Comparison of ENCODE assay signal across 14 cellular contexts in the genomic region with DNA sequence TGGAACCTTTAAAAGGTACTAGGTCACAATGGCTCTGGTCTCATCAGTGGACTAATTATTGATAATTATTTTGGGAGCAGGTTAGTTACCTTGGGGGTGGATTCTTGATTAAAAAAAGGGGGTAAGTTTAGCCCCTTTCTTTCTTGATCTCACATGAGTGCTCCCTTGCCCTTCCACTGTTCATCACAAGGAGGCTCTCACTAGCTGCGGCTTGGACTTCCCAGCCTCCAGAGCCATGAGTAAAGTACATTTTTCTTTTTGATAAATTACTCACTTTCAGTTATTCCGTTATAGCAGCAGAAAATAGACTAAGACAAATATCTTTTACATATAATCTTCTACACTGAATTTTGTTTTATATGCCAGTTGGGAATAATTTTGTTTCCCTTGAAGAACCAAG.
A peak's percentile ranks its signal among the peaks of the same experiment; 100 is the strongest.
DNase-seq lines count a peak whose midpoint lies in the region; ATAC-seq and TF ChIP-seq lines count a peak whose summit lies in the region.
"Had no signal": no experiment of that assay in that cellular context is flagged by ENCODE, and none has a peak within 500 bp of the region (broad histone marks: within the 10 kb centered on the region; RNA-seq: fewer than 3 reads in every experiment).

No MANE protein-coding gene starts in this region.

- no peak overlapping the region for H2AFZ ChIP-seq in HCT116 (ENCODE audit: low read depth, low read length, poor library complexity, severe bottlenecking)
- H2AFZ ChIP-seq: PC-9 had no signal

- H3K4me3 ChIP-seq in HCT116 (replicated peaks in 1 of 2; ENCODE audit: low read depth in 1 of 2, low read length in 2 of 2), result no peak overlapping the region
- H3K4me3 ChIP-seq in astrocyte of the spinal cord (ENCODE audit: low read depth, low read length), result no peak overlapping the region
- H3K4me3 ChIP-seq in mesendoderm (ENCODE audit: low read length), result no peak overlapping the region
- no peak overlapping the region for H3K4me3 ChIP-seq in naive thymus-derived CD4-positive, alpha-beta T cell (ENCODE audit: low read length)
- H3K4me3 ChIP-seq in uterus, result no peak overlapping the region
- H3K4me3 ChIP-seq: BLaER1 treated with 17β-estradiol and CSF1 and Interleukin-3, amounts not matched to agents 10 nM and 100 nM; PC-9 had no signal

- no peak overlapping the region for H3K4ac ChIP-seq in mesendoderm (ENCODE audit: low read depth, low read length)

- no peak overlapping the region for H2AK5ac ChIP-seq in mesendoderm (ENCODE audit: low read length)

- no TSS peak for BruUV-seq in HCT116 (replicated peaks; lab: Mats Ljungman, UMichigan)

- no peak overlapping the region for H4K5ac ChIP-seq in mesendoderm (ENCODE audit: low read length)

- TF ChIP-seq CTCF in C4-2B (conservative IDR thresholded peaks at IDR 0.05) (peak; percentile 43), HCT116 (IDR thresholded peaks at IDR 0.05 in 2 of 3, conservative IDR thresholded peaks at IDR 0.05 in 1 of 3; ENCODE audit: borderline replicate concordance in 1 of 3, insufficient read depth in 1 of 3, low read depth in 2 of 3, low read length in 2 of 3) (no peak), astrocyte of the spinal cord (IDR thresholded peaks at IDR 0.05; ENCODE audit: low read depth, low read length) (peak; percentile 4), uterus (IDR thresholded peaks at IDR 0.05) (no peak)

- POLR2A ChIA-PET in HCT116 (lab: Charles Lee), result no interaction called here
- POLR2A ChIA-PET in naive thymus-derived CD4-positive, alpha-beta T cell (lab: Charles Lee), result no interaction called here

- H3K79me2 ChIP-seq in HCT116 (ENCODE audit: insufficient read depth, low read length) (no peaks in the 10 kb centered on the region), mesendoderm (ENCODE audit: control insufficient read depth, insufficient read depth, low read length) (no peaks in the 10 kb centered on the region)

- H3K9me3 ChIP-seq in HCT116 (ENCODE audit: control insufficient read depth in 1 of 2, insufficient read depth in 1 of 2, low read depth in 1 of 2, low read length in 2 of 2) (no peaks in the 10 kb centered on the region), uterus (no peaks in the 10 kb centered on the region)
- no peaks in the 10 kb centered on the region for H3K9me3 ChIP-seq in naive thymus-derived CD4-positive, alpha-beta T cell (ENCODE audit: control insufficient read depth in 2 of 3, low read length in 3 of 3)
- H3K9me3 ChIP-seq: BLaER1 treated with 17β-estradiol and CSF1 and Interleukin-3, amounts not matched to agents 10 nM and 100 nM had no signal

- in situ Hi-C loops in astrocyte of the spinal cord (cut with HindIII; ENCODE audit: low sequenced_read_pairs), result no loop called here

- no peaks in the 10 kb centered on the region for H3K27me3 ChIP-seq in HCT116 (ENCODE audit: insufficient read depth, low read length)
- no peaks in the 10 kb centered on the region for H3K27me3 ChIP-seq in mesendoderm (ENCODE audit: insufficient read depth, low read length, poor library complexity)
- no peaks in the 10 kb centered on the region for H3K27me3 ChIP-seq in naive thymus-derived CD4-positive, alpha-beta T cell (ENCODE audit: control insufficient read depth in 2 of 2, insufficient read depth in 2 of 2, low read length in 2 of 2)
- no peaks in the 10 kb centered on the region for H3K27me3 ChIP-seq in uterus
- H3K27me3 ChIP-seq: BLaER1 treated with 17β-estradiol and CSF1 and Interleukin-3, amounts not matched to agents 10 nM and 100 nM had no signal

- no peak overlapping the region for H2BK15ac ChIP-seq in mesendoderm (replicated peaks; ENCODE audit: low read depth)

- no peaks in the 10 kb centered on the region for H3K9me2 ChIP-seq in HCT116 (ENCODE audit: insufficient read depth)

- no peak overlapping the region for H3K4me3 Mint-ChIP-seq in naive thymus-derived CD4-positive, alpha-beta T cell

- no peak overlapping the region for H2BK5ac ChIP-seq in mesendoderm (ENCODE audit: low read length)

- no peak overlapping the region for H3K27ac Mint-ChIP-seq in naive thymus-derived CD4-positive, alpha-beta T cell

- H3K23ac ChIP-seq in mesendoderm (ENCODE audit: low read length), result no peak overlapping the region

- H3K4me2 ChIP-seq in HCT116 (ENCODE audit: low read length) (no peak overlapping the region), mesendoderm (ENCODE audit: low read length) (no peak overlapping the region)
- H3K4me2 ChIP-seq: BLaER1 treated with 17β-estradiol and CSF1 and Interleukin-3, amounts not matched to agents 10 nM and 100 nM; PC-9 had no signal

- H3K36me3 ChIP-seq in HCT116 (ENCODE audit: control insufficient read depth in 1 of 2, insufficient read depth in 2 of 2, low read length in 2 of 2) (no peaks in the 10 kb centered on the region), mesendoderm (ENCODE audit: control insufficient read depth, insufficient read depth, low read length) (no peaks in the 10 kb centered on the region), uterus (no peaks in the 10 kb centered on the region)
- H3K36me3 ChIP-seq in naive thymus-derived CD4-positive, alpha-beta T cell (ENCODE audit: control insufficient read depth in 2 of 3, insufficient read depth in 3 of 3, low read length in 3 of 3), result no peaks in the 10 kb centered on the region
- H3K36me3 ChIP-seq: BLaER1 treated with 17β-estradiol and CSF1 and Interleukin-3, amounts not matched to agents 10 nM and 100 nM had no signal

- CTCF ChIA-PET in HCT116 (lab: Charles Lee), result no interaction called here
- CTCF ChIA-PET in naive thymus-derived CD4-positive, alpha-beta T cell (lab: Charles Lee), result no interaction called here

- H3K18ac ChIP-seq in mesendoderm (ENCODE audit: low read length), result no peak overlapping the region

- peaks cover 0 to 2% (median 0%) of the 10 kb centered on the region in 7 donors for H3K4me1 Mint-ChIP-seq in naive thymus-derived CD4-positive, alpha-beta T cell

- WGBS in mesendoderm (ENCODE audit: extremely low coverage, insufficient coverage, low lambda C conversion rate), result no CpG with 5 or more reads among the region's 2 CpGs

- no peak overlapping the region for H4K8ac ChIP-seq in mesendoderm (ENCODE audit: low read depth, low read length)

- H3K4me1 ChIP-seq in HCT116 (ENCODE audit: control insufficient read depth in 1 of 2, insufficient read depth in 2 of 2, low read length in 2 of 2) (no peaks in the 10 kb centered on the region), mesendoderm (ENCODE audit: control insufficient read depth, low read depth, low read length) (no peaks in the 10 kb centered on the region), uterus (no peaks in the 10 kb centered on the region)
- no peaks in the 10 kb centered on the region for H3K4me1 ChIP-seq in naive thymus-derived CD4-positive, alpha-beta T cell (ENCODE audit: control insufficient read depth in 2 of 2, insufficient read depth in 2 of 2, low read length in 2 of 2)
- H3K4me1 ChIP-seq: BLaER1 treated with 17β-estradiol and CSF1 and Interleukin-3, amounts not matched to agents 10 nM and 100 nM had no signal

- H2BK120ac ChIP-seq in mesendoderm (ENCODE audit: low read depth, low read length), result no peak overlapping the region

- 0 out of 2 replicates have a peak, but pooled peaks have one; percentile 11 for TF ChIP-seq RAD21 in HCT116 (IDR thresholded peaks at IDR 0.05; ENCODE audit: low read depth)

- intact Hi-C loops in HCT116 (cut with micrococcal nuclease) (no loop called here), uterus (cut with DNase I; ENCODE audit: low total_unique reads) (no loop called here)
- intact Hi-C loops in naive thymus-derived CD4-positive, alpha-beta T cell (cut with micrococcal nuclease), result no loop called here

- H3K56ac ChIP-seq in mesendoderm (ENCODE audit: low read length), result no peak overlapping the region

- H3K27me3 Mint-ChIP-seq in naive thymus-derived CD4-positive, alpha-beta T cell, result no peaks in the 10 kb centered on the region

- peaks cover 0 to 8% (median 2%) of the 10 kb centered on the region in 11 donors for H3K9me3 Mint-ChIP-seq in naive thymus-derived CD4-positive, alpha-beta T cell

- H3K27ac ChIP-seq in C4-2B (no peak overlapping the region), HCT116 (ENCODE audit: low read depth, low read length) (no peak overlapping the region), mesendoderm (ENCODE audit: low read depth, low read length) (no peak overlapping the region), uterus (no peak overlapping the region)
- no peak overlapping the region for H3K27ac ChIP-seq in naive thymus-derived CD4-positive, alpha-beta T cell (ENCODE audit: low read depth, low read length)
- H3K27ac ChIP-seq: BLaER1 treated with 17β-estradiol and CSF1 and Interleukin-3, amounts not matched to agents 10 nM and 100 nM; PC-9 had no signal

- RAD21 ChIA-PET in HCT116 (lab: Charles Lee; ENCODE audit: low non-redundant PET in 1 of 2, low total read pairs in 2 of 2, uncharacterized antibody in 2 of 2, unreplicated experiment in 2 of 2), result no interaction called here

- H3K79me1 ChIP-seq in mesendoderm (ENCODE audit: low read length), result no peaks in the 10 kb centered on the region

- no peak for ATAC-seq in HCT116
- no peak for ATAC-seq in naive thymus-derived CD4-positive, alpha-beta T cell

- no peaks in the 10 kb centered on the region for H4K20me1 ChIP-seq in HCT116 (ENCODE audit: insufficient read depth)
- H4K20me1 ChIP-seq: BLaER1 treated with 17β-estradiol and CSF1 and Interleukin-3, amounts not matched to agents 10 nM and 100 nM had no signal

- TF ChIP-seq POLR2A in HCT116 (IDR thresholded peaks at IDR 0.05; ENCODE audit: borderline replicate concordance, extremely low read depth, insufficient read depth, insufficient read length), result no peak
- TF ChIP-seq POLR2A in uterus (IDR thresholded peaks at IDR 0.05), result no peak

- H3K9ac ChIP-seq in HCT116 (ENCODE audit: low read length) (no peak overlapping the region), mesendoderm (ENCODE audit: low read length) (no peak overlapping the region)
- H3K9ac ChIP-seq: BLaER1 treated with 17β-estradiol and CSF1 and Interleukin-3, amounts not matched to agents 10 nM and 100 nM had no signal

- DNase-seq in HCT116 (ENCODE audit: low read depth, low spot score) (no peak), astrocyte of the spinal cord (ENCODE audit: low read depth, low spot score) (no peak), mesendoderm (peak; percentile 1), uterus (no peak), islet precursor cell (no peak)
- DNase-seq in naive thymus-derived CD4-positive, alpha-beta T cell, result no peak
- DNase-seq: Kasumi-1, NCI-H1436, NCI-H2081 treated with DMSO at 0.1 percent for 48 hours, NCI-H226, NCI-H526, PC-9 had no signal

- H3K36me3 Mint-ChIP-seq in naive thymus-derived CD4-positive, alpha-beta T cell, result no peaks in the 10 kb centered on the region

TF ChIP-seq in HCT116, 20 proteins besides CTCF, POLR2A, EP300 and RAD21 (continues in another document):
- TF ChIP-seq, protein P1, sequence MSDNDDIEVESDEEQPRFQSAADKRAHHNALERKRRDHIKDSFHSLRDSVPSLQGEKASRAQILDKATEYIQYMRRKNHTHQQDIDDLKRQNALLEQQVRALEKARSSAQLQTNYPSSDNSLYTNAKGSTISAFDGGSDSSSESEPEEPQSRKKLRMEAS (IDR thresholded peaks at IDR 0.05), result no peak
- TF ChIP-seq JUND (IDR thresholded peaks at IDR 0.05) (no peak), FOSL1 (IDR thresholded peaks at IDR 0.05; ENCODE audit: low read depth) (no peak)

Comparison
In these comparisons a context has a peak if more than half of its experiments do, and no peak if none do; other contexts are left out.
1. CTCF ChIP-seq: peak in C4-2B (single experiment) and astrocyte of the spinal cord (single experiment); none in HCT116 (0 of 3) and uterus (0 of 4).